Comparison of ENCODE assay signal across 18 cellular contexts in genomic region chr9:69453746-69454145, GRCh38.
"Had no signal": no experiment of that assay in that cellular context is flagged by ENCODE, and none has a peak within 500 bp of the region (broad histone marks: within the 10 kb centered on the region; RNA-seq: fewer than 3 reads in every experiment).

No MANE protein-coding gene starts in this region.

- H3K36me3 ChIP-seq: SJSA1 had no signal

- H3K27ac ChIP-seq: SJSA1, SK-N-MC had no signal

- DNase-seq: KBM-7, NCI-H1048, NCI-H1105, NCI-H1417, NCI-H146, NCI-H1694 treated with DMSO at 0.1 percent for 48 hours, NCI-H1930, NCI-H2081, NCI-H2107, NCI-H2227 treated with DMSO at 0.1 percent for 48 hours, NCI-H524 treated with DMSO at 0.1 percent for 48 hours, NCI-H69, NCI-H774, Right ventricle myocardium superior, RPMI8226, SIG-M5 had no signal

- H3K9me3 ChIP-seq: SJSA1 had no signal

- H3K4me3 ChIP-seq: SJSA1, SK-N-MC had no signal

- H3K4me1 ChIP-seq: SJSA1 had no signal

- H3K27me3 ChIP-seq: SJSA1 had no signal
